Comparison of ENCODE assay signal across 7 cellular contexts in the genomic region with DNA sequence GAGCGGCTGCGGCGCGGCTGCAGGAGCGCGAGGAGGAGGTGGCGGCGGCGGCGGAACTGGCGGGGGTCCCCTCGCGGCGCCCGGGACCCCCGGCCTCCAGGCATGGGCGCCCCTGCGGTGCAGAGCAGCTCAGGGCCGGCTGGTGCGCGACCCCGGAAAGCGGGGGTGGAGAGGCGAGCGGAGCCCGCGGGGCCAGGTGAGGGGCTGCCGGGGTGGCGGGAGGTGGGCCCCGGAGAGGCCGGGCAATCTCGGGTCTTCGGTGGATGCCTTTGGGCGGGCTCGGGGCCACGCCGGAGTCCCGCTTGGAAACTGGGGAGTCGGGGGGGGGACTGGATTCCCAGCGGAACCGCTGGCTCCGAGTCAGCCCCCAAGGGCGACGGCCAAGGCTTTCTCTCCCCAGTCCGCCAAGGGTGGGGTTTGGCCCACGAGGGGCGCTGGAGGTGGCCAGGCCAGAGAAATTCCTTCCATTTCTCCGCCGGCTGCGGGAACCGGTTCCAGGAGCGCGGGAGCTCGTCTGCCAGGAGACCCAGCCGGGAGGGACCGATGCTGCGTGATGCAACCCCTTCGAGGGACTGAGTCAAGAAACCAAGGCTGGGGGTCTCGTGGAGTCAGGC.
A peak's percentile ranks its signal among the peaks of the same experiment; 100 is the strongest.
DNase-seq lines count a peak whose midpoint lies in the region; ATAC-seq and TF ChIP-seq lines count a peak whose summit lies in the region.

No MANE protein-coding gene starts in this region.

- H3K9ac ChIP-seq in mucosa of rectum (ENCODE audit: low read depth in 1 of 2, low read length in 2 of 2), result peak overlapping the region; percentile 65 to 80

- no peak for TF ChIP-seq CTCF in GM12865 (IDR thresholded peaks at IDR 0.05; ENCODE audit: insufficient read depth, low read depth, low read length, missing control alignments)

- no peaks in the 10 kb centered on the region for H3K27me3 ChIP-seq in mucosa of rectum (ENCODE audit: control insufficient read depth in 2 of 2, insufficient read depth in 2 of 2, low read length in 2 of 2)

- H3K4me1 ChIP-seq in mucosa of rectum (ENCODE audit: control insufficient read depth in 2 of 2, insufficient read depth in 2 of 2, low read length in 2 of 2), result peaks cover 26% of the 10 kb centered on the region in 2 donors

- ATAC-seq in GM21786 (IDR thresholded peaks at IDR 0.05; ENCODE audit: unreplicated experiment), result no peak
- no peak for ATAC-seq in HG03457 (IDR thresholded peaks at IDR 0.05; ENCODE audit: unreplicated experiment)

- DNase-seq in GM12865 (ENCODE audit: low read depth) (no peak), NCI-H526 treated with DMSO at 0.1 percent for 48 hours (lab: John Stamatoyannopoulos, UW) (peak; percentile 8), ecto neural progenitor cell (ENCODE audit: low spot score) (peak; percentile 86), AML-193 (lab: John Stamatoyannopoulos, UW) (no peak)

- H3K36me3 ChIP-seq in mucosa of rectum (ENCODE audit: control insufficient read depth in 2 of 2, insufficient read depth in 2 of 2, low read length in 2 of 2), result no peaks in the 10 kb centered on the region

- no peaks in the 10 kb centered on the region for H3K9me3 ChIP-seq in mucosa of rectum (ENCODE audit: control insufficient read depth in 2 of 2, low read length in 2 of 2)

- H3K4me3 ChIP-seq in GM12865 (ENCODE audit: low read depth, low read length), result peak overlapping the region; percentile 46
- peak overlapping the region; percentile 56 to 65 for H3K4me3 ChIP-seq in mucosa of rectum (ENCODE audit: low read length in 2 of 2)

- H3K27ac ChIP-seq in mucosa of rectum (ENCODE audit: low read depth in 2 of 2, low read length in 2 of 2), result peak overlapping the region; percentile 47 to 58

Comparison
In these comparisons a context has a peak if more than half of its experiments do, and no peak if none do; other contexts are left out.
1. DNase-seq: peak in NCI-H526 treated with DMSO at 0.1 percent for 48 hours (single experiment) and ecto neural progenitor cell (single experiment); none in GM12865 (single experiment) and AML-193 (0 of 2).